Comparison of ENCODE assay signal across 2 cellular contexts in the genomic region with DNA sequence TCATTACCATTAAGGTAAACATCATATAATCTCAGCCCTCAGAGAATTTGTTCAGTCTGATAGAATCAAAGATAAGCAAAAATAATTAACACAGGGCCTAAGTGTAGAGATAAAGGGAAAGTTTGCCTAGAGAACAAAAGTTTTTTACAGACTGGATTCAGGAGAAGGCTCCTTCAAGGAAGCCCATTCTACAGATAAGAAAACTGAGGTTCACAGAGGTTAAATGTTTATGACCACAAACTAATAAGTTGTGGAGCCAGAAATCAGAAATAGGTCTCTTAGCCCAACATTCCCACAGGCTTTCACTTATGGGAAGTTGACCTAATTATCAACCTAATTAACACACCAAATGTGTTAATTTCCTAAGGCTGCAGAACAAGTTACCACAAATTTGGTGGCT.
TF ChIP-seq lines count a peak whose summit lies in the region.

No MANE protein-coding gene starts in this region.

TF ChIP-seq in GM23338, 12 proteins besides CTCF, POLR2A, EP300 and RAD21:
- no peak for TF ChIP-seq ZNF462 (CRISPR knock-in tag; IDR thresholded peaks at IDR 0.05)
- TF ChIP-seq JUNB (IDR thresholded peaks at IDR 0.05; ENCODE audit: unreplicated experiment) = no peak
TF ChIP-seq in GM23338: peak in this region for 0.

TF ChIP-seq in K562, 482 proteins besides CTCF, POLR2A, EP300 and RAD21 (continued from another document):
- TF ChIP-seq, protein P1, sequence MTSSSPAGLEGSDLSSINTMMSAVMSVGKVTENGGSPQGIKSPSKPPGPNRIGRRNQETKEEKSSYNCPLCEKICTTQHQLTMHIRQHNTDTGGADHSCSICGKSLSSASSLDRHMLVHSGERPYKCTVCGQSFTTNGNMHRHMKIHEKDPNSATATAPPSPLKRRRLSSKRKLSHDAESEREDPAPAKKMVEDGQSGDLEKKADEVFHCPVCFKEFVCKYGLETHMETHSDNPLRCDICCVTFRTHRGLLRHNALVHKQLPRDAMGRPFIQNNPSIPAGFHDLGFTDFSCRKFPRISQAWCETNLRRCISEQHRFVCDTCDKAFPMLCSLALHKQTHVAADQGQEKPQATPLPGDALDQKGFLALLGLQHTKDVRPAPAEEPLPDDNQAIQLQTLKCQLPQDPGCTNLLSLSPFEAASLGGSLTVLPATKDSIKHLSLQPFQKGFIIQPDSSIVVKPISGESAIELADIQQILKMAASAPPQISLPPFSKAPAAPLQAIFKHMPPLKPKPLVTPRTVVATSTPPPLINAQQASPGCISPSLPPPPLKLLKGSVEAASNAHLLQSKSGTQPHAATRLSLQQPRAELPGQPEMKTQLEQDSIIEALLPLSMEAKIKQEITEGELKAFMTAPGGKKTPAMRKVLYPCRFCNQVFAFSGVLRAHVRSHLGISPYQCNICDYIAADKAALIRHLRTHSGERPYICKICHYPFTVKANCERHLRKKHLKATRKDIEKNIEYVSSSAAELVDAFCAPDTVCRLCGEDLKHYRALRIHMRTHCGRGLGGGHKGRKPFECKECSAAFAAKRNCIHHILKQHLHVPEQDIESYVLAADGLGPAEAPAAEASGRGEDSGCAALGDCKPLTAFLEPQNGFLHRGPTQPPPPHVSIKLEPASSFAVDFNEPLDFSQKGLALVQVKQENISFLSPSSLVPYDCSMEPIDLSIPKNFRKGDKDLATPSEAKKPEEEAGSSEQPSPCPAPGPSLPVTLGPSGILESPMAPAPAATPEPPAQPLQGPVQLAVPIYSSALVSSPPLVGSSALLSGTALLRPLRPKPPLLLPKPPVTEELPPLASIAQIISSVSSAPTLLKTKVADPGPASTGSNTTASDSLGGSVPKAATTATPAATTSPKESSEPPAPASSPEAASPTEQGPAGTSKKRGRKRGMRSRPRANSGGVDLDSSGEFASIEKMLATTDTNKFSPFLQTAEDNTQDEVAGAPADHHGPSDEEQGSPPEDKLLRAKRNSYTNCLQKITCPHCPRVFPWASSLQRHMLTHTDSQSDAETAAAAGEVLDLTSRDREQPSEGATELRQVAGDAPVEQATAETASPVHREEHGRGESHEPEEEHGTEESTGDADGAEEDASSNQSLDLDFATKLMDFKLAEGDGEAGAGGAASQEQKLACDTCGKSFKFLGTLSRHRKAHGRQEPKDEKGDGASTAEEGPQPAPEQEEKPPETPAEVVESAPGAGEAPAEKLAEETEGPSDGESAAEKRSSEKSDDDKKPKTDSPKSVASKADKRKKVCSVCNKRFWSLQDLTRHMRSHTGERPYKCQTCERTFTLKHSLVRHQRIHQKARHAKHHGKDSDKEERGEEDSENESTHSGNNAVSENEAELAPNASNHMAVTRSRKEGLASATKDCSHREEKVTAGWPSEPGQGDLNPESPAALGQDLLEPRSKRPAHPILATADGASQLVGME (CRISPR knock-in tag; IDR thresholded peaks at IDR 0.05) = no peak
- TF ChIP-seq PRPF4 (IDR thresholded peaks at IDR 0.05; ENCODE audit: insufficient read depth, low read depth, low read length, poor library complexity, severe bottlenecking) (no peak), ZNF696 (CRISPR knock-in tag; conservative IDR thresholded peaks at IDR 0.05) (no peak)
